8 cellular contexts compared by ENCODE assay signal in genomic region chr6:46491201-46491788, GRCh38. TPM values are rescaled to one million over a fixed set of nuclear protein-coding genes. Genes with fewer than 3 reads are reported as not detected.
DNase-seq lines count a peak whose midpoint lies in the region; ATAC-seq and TF ChIP-seq lines count a peak whose summit lies in the region.

Gene RCAN2 (minus strand): TSS chr6:46491449.

- 0 to 1% (median 1%) methylated on average over 18 to 60 of the region's 60 CpGs for whole genome bisulfite sequencing in stomach, 5 donors

- H3K4me3 Mint-ChIP-seq in CD4-positive, CD25-positive, alpha-beta regulatory T cell = peak within 1 kb of the TSS; percentile 1 to 52 (median 36)
- H3K4me3 Mint-ChIP-seq in endothelial cell (ENCODE audit: unreplicated experiment) = peak within 1 kb of the TSS; percentile 90

- H3K27me3 Mint-ChIP-seq in CD4-positive, CD25-positive, alpha-beta regulatory T cell = peaks cover 76% of the 10 kb centered on the region
- H3K27me3 Mint-ChIP-seq in endothelial cell (ENCODE audit: unreplicated experiment) = peaks cover 7% of the 10 kb centered on the region

- H3K9me3 Mint-ChIP-seq in CD4-positive, CD25-positive, alpha-beta regulatory T cell = peaks cover 0 to 1% (median 0%) of the 10 kb centered on the region in 7 donors
- no peaks in the 10 kb centered on the region for H3K9me3 Mint-ChIP-seq in endothelial cell (ENCODE audit: unreplicated experiment)

- H3K27ac Mint-ChIP-seq in CD4-positive, CD25-positive, alpha-beta regulatory T cell = no peak within 1 kb of the TSS
- no peak within 1 kb of the TSS for H3K27ac Mint-ChIP-seq in endothelial cell (ENCODE audit: unreplicated experiment)

- peaks cover 0 to 11% (median under 1%) of the 10 kb centered on the region in 4 donors for H3K4me1 Mint-ChIP-seq in CD4-positive, CD25-positive, alpha-beta regulatory T cell
- H3K4me1 Mint-ChIP-seq in endothelial cell (ENCODE audit: unreplicated experiment) = peaks cover 8% of the 10 kb centered on the region

- TF ChIP-seq EP300 in stomach (IDR thresholded peaks at IDR 0.05) = no peak

- H3K4me3 ChIP-seq in CD4-positive, CD25-positive, alpha-beta regulatory T cell (ENCODE audit: low read depth, low read length) = no peak within 1 kb of the TSS
- peak within 1 kb of the TSS; percentile 56 to 80 (median 69) for H3K4me3 ChIP-seq in stomach

- peaks cover 42% of the 10 kb centered on the region for H3K27me3 ChIP-seq in CD4-positive, CD25-positive, alpha-beta regulatory T cell (ENCODE audit: control insufficient read depth, insufficient read depth, low read length)
- H3K27me3 ChIP-seq in stomach = peaks cover 0 to 32% (median 3%) of the 10 kb centered on the region in 3 donors

- H3K4me1 ChIP-seq in CD4-positive, CD25-positive, alpha-beta regulatory T cell (ENCODE audit: control insufficient read depth, insufficient read depth, low read length, poor library complexity, severe bottlenecking) = peaks cover 8% of the 10 kb centered on the region
- H3K4me1 ChIP-seq in stomach = peaks cover 0 to 44% (median 18%) of the 10 kb centered on the region in 4 donors

- no peaks in the 10 kb centered on the region for H3K36me3 Mint-ChIP-seq in CD4-positive, CD25-positive, alpha-beta regulatory T cell
- no peaks in the 10 kb centered on the region for H3K36me3 Mint-ChIP-seq in endothelial cell (ENCODE audit: low read depth, unreplicated experiment)

- no peaks in the 10 kb centered on the region for H3K36me3 ChIP-seq in CD4-positive, CD25-positive, alpha-beta regulatory T cell (ENCODE audit: control insufficient read depth, insufficient read depth, low read length)
- H3K36me3 ChIP-seq in stomach = no peaks in the 10 kb centered on the region

- intact Hi-C loops in stomach (cut with DNase I; ENCODE audit: low total_unique reads) = no loop called here

- TF ChIP-seq CTCF in endothelial cell (IDR thresholded peaks at IDR 0.05; ENCODE audit: unreplicated experiment) (no peak), stomach (IDR thresholded peaks at IDR 0.05) (no peak)

- TF ChIP-seq POLR2A in stomach (IDR thresholded peaks at IDR 0.05) = no peak

- H3K9me3 ChIP-seq in CD4-positive, CD25-positive, alpha-beta regulatory T cell (ENCODE audit: control insufficient read depth in 2 of 2, low read length in 2 of 2) = no peaks in the 10 kb centered on the region
- no peaks in the 10 kb centered on the region for H3K9me3 ChIP-seq in stomach

- no peak within 1 kb of the TSS for H3K27ac ChIP-seq in CD4-positive, CD25-positive, alpha-beta regulatory T cell (ENCODE audit: insufficient read depth, low read length, poor library complexity, severe bottlenecking)
- H3K27ac ChIP-seq in stomach = peak within 1 kb of the TSS; percentile 70 to 88 (median 86)

- DNase-seq in CD4-positive, CD25-positive, alpha-beta regulatory T cell = peak in 1 of 3 donors; percentile 6
- DNase-seq in LHCN-M2 (ENCODE audit: low read depth) (peak; percentile 21), endothelial cell (ENCODE audit: low spot score) (peak; percentile 74), lung microvascular endothelial cell (ENCODE audit: low read depth in 2 of 2) (peak; percentile 11 to 17), stomach (peak; percentile 59)
- peak; percentile 30 for DNase-seq in activated CD4-positive, CD25-positive, alpha-beta regulatory T cell treated with anti-CD3 and anti-CD28 coated beads, Interleukin-2, amount 50 U/mL, for 72 hours

- ATAC-seq in CD4-positive, CD25-positive, alpha-beta regulatory T cell (ENCODE audit: low read depth in 2 of 2) = no peak
- ATAC-seq in GM19452 (IDR thresholded peaks at IDR 0.05; ENCODE audit: unreplicated experiment) = peak; percentile 56
- no peak for ATAC-seq in GM18873 (IDR thresholded peaks at IDR 0.05; ENCODE audit: low FRiP score, unreplicated experiment)

RNA-seq across cellular contexts. Expression of gene RCAN2, which starts in this region (rescaled TPM):
- total RNA-seq in CD4-positive, CD25-positive, alpha-beta regulatory T cell = not detected
- under 1 TPM in 2 of 4 donors, not detected in 2; 0.08 to 0.14 TPM for polyA plus RNA-seq in CD4-positive, CD25-positive, alpha-beta regulatory T cell
- total RNA-seq in LHCN-M2 (2014; rRNA removed) = 0.58 and 0.86 TPM in 2 replicates
- polyA plus RNA-seq in LHCN-M2 (2012) = 6.4 TPM
- total RNA-seq in endothelial cell (ENCODE audit: unreplicated experiment) = 17.0 TPM
- under 0.01 TPM in 1 of 2 replicates, not detected in the other for total RNA-seq in lung microvascular endothelial cell
- total RNA-seq in stomach = 10 to 100 TPM in 4 of 5 donors, 1 to 10 TPM in 1; 7.2 to 69.2 (median 19.1) TPM
- 10 to 100 TPM; 14.1 to 42.0 (median 23.8) TPM for polyA plus RNA-seq in stomach

Comparison
In these comparisons a context has a peak if more than half of its experiments do, and no peak if none do; other contexts are left out.
1. RNA of gene RCAN2 (polyA plus RNA-seq): 14.1 to 42.0 TPM in stomach; 0.08 to 0.14 TPM in CD4-positive, CD25-positive, alpha-beta regulatory T cell; every median in the first group is over 10 times any median in the second.
2. Peak in DNase-seq in lung microvascular endothelial cell; RNA of the gene not detected or under 1 TPM.